Comparison of ENCODE assay signal across 11 cellular contexts in genomic region chr6:2959909-2960719, GRCh38. TPM values are rescaled to one million over a fixed set of nuclear protein-coding genes. Genes with fewer than 3 reads are reported as not detected.
DNase-seq lines count a peak whose midpoint lies in the region; ATAC-seq and TF ChIP-seq lines count a peak whose summit lies in the region.
"Had no signal": no experiment of that assay in that cellular context is flagged by ENCODE, and none has a peak within 500 bp of the region (broad histone marks: within the 10 kb centered on the region; RNA-seq: fewer than 3 reads in every experiment).

No MANE protein-coding gene starts in this region.

- DNase-seq in EL (peak; percentile 92), fibroblast of pulmonary artery (ENCODE audit: low read depth) (peak; percentile 71), sciatic nerve (ENCODE audit: low spot score) (no peak), NCI-H526 treated with DMSO at 0.1 percent for 48 hours (lab: John Stamatoyannopoulos, UW) (no peak), Kasumi-1 (lab: John Stamatoyannopoulos, UW) (no peak)
- DNase-seq: colonic mucosa, WERI-Rb-1 had no signal

- H3K4me3 ChIP-seq in fibroblast of pulmonary artery (replicated peaks; ENCODE audit: low read depth, low read length), result no peak overlapping the region
- H3K4me3 ChIP-seq: colonic mucosa, GM12878 had no signal

- intact Hi-C loops in sciatic nerve (cut with DNase I), result no loop called here

- ATAC-seq in SK-N-SH treated with all-trans-retinoic acid at 6 μM for 48 hours (peak; percentile 84), sciatic nerve (peak; percentile 23), GM19452 (IDR thresholded peaks at IDR 0.05; ENCODE audit: unreplicated experiment) (no peak), HG02798 (IDR thresholded peaks at IDR 0.05; ENCODE audit: poor library complexity, unreplicated experiment) (no peak)
- ATAC-seq: GM12878 had no signal

- no peak for TF ChIP-seq CTCF in fibroblast of pulmonary artery (IDR thresholded peaks at IDR 0.05; ENCODE audit: low read length, missing control alignments)

TF ChIP-seq in SK-N-SH treated with all-trans-retinoic acid at 6 μM for 48 hours, 23 proteins besides CTCF, POLR2A, EP300 and RAD21:
- TF ChIP-seq CSRNP3 (CRISPR knock-in tag; IDR thresholded peaks at IDR 0.05) (no peak), CREB5 (CRISPR knock-in tag; IDR thresholded peaks at IDR 0.05; ENCODE audit: low read depth) (no peak), PATZ1 (CRISPR knock-in tag; IDR thresholded peaks at IDR 0.05; ENCODE audit: borderline replicate concordance) (no peak), ISL1 (CRISPR knock-in tag; IDR thresholded peaks at IDR 0.05) (no peak), BACH2 (CRISPR knock-in tag; IDR thresholded peaks at IDR 0.05; ENCODE audit: borderline replicate concordance) (no peak), ZFP30 (CRISPR knock-in tag; IDR thresholded peaks at IDR 0.05) (no peak), CSDC2 (CRISPR knock-in tag; IDR thresholded peaks at IDR 0.05) (no peak), PPARA (CRISPR knock-in tag; IDR thresholded peaks at IDR 0.05; ENCODE audit: borderline replicate concordance) (no peak), ESRRG (CRISPR knock-in tag; IDR thresholded peaks at IDR 0.05) (no peak), RARB (CRISPR knock-in tag; IDR thresholded peaks at IDR 0.05) (no peak), ZC3H10 (CRISPR knock-in tag; IDR thresholded peaks at IDR 0.05) (no peak), ZFP3 (CRISPR knock-in tag; IDR thresholded peaks at IDR 0.05) (no peak), TOX (CRISPR knock-in tag; IDR thresholded peaks at IDR 0.05; ENCODE audit: borderline replicate concordance) (no peak), ARNTL (CRISPR knock-in tag; IDR thresholded peaks at IDR 0.05; ENCODE audit: borderline replicate concordance, low read depth) (no peak), POU6F1 (CRISPR knock-in tag; IDR thresholded peaks at IDR 0.05; ENCODE audit: borderline replicate concordance, low read depth) (no peak), TSHZ2 (CRISPR knock-in tag; IDR thresholded peaks at IDR 0.05) (no peak)

RNA-seq across cellular contexts. Expression of gene SERPINB6, which starts 11.3 kb away (rescaled TPM):
- 122 TPM for total RNA-seq in sciatic nerve

RNA-seq across cellular contexts. Expression of gene NQO2, which starts 39.6 kb away (rescaled TPM):
- total RNA-seq in sciatic nerve, result 30.1 TPM

RNA-seq across cellular contexts. Expression of gene SERPINB9, which starts 57.0 kb away (rescaled TPM):
- total RNA-seq in sciatic nerve, result 34.1 TPM

Comparison
In these comparisons a context has a peak if more than half of its experiments do, and no peak if none do; other contexts are left out.
1. DNase-seq: peak in EL (single experiment) and fibroblast of pulmonary artery (single experiment); none in sciatic nerve (single experiment), NCI-H526 treated with DMSO at 0.1 percent for 48 hours (single experiment) and Kasumi-1 (0 of 2).
2. ATAC-seq: peak in SK-N-SH treated with all-trans-retinoic acid at 6 μM for 48 hours (single experiment) and sciatic nerve (single experiment); none in GM19452 (single experiment) and HG02798 (single experiment).